Comparison of ENCODE assay signal across 10 cellular contexts in the genomic region with DNA sequence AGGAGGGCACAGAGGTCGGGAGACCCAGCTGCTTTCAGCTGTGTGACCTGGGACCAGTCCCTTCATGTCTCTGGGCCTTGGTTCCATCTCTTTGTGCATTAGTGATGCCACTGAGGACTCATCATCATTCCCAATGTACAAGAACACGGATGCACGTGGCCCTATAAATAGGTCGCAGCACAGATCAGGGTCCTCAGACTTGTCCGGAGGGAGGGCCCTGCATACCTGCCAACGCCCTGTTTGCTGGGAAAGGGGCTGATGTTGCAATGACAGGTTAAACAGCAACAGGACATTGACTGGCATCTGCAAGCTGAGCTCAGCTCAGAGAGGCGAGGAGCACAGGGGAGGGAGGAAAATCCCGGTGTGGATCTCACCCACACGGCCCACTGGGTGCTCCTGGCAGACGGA. TPM values are rescaled to one million over a fixed set of nuclear protein-coding genes. Genes with fewer than 3 reads are reported as not detected.
DNase-seq lines count a peak whose midpoint lies in the region; ATAC-seq and TF ChIP-seq lines count a peak whose summit lies in the region.
"Had no signal": no experiment of that assay in that cellular context is flagged by ENCODE, and none has a peak within 500 bp of the region (broad histone marks: within the 10 kb centered on the region; RNA-seq: fewer than 3 reads in every experiment).

No MANE protein-coding gene starts in this region.

- no peak overlapping the region for H3K9ac ChIP-seq in trophoblast cell (ENCODE audit: low read length)

- no peak overlapping the region for H2AFZ ChIP-seq in trophoblast cell (ENCODE audit: insufficient read depth, low read length, poor library complexity)

- no peak overlapping the region for H2BK5ac ChIP-seq in trophoblast cell (ENCODE audit: low read depth, low read length, poor library complexity)

- H3K4me3 ChIP-seq in trophoblast cell (ENCODE audit: low read depth, low read length), result no peak overlapping the region

- peaks cover 16 to 25% of the 10 kb centered on the region in 2 experiments for H3K4me1 ChIP-seq in trophoblast cell (ENCODE audit: control insufficient read depth in 1 of 2, insufficient read depth in 2 of 2, low read length in 2 of 2)

- H4K8ac ChIP-seq in trophoblast cell (ENCODE audit: low read depth, low read length), result no peak overlapping the region

- H3K79me2 ChIP-seq in trophoblast cell (ENCODE audit: control insufficient read depth, insufficient read depth, low read length, poor library complexity), result no peaks in the 10 kb centered on the region

- peaks cover 57 to 77% of the 10 kb centered on the region in 2 experiments for H3K36me3 ChIP-seq in trophoblast cell (ENCODE audit: control insufficient read depth in 1 of 2, insufficient read depth in 2 of 2, low read length in 2 of 2)

- POLR2A ChIA-PET in RWPE1 (lab: Yijun Ruan, JAX; ENCODE audit: low non-redundant PET), result no interaction called here

- no peak overlapping the region for H3K4me2 ChIP-seq in trophoblast cell (ENCODE audit: low read length)

- H3K27ac ChIP-seq in RWPE1 (peak overlapping the region; percentile 91), trophoblast cell (ENCODE audit: low read depth, low read length) (no peak overlapping the region)

- no peaks in the 10 kb centered on the region for H3K27me3 ChIP-seq in trophoblast cell (ENCODE audit: insufficient read depth, low read length)

- peaks cover 4% of the 10 kb centered on the region for H3K79me1 ChIP-seq in trophoblast cell (ENCODE audit: low read length)

- H3K23ac ChIP-seq in trophoblast cell (ENCODE audit: low read length), result no peak overlapping the region

- H2AK5ac ChIP-seq in trophoblast cell (ENCODE audit: low read length), result no peak overlapping the region

- no peak overlapping the region for H3K18ac ChIP-seq in trophoblast cell (ENCODE audit: low read length)

- no peak overlapping the region for H3K4ac ChIP-seq in trophoblast cell (ENCODE audit: low read depth, low read length)

- H4K91ac ChIP-seq in trophoblast cell (ENCODE audit: low read depth, low read length), result no peak overlapping the region

- intact Hi-C loops in head of caudate nucleus (cut with DNase I), result no loop called here

- WGBS in trophoblast cell (ENCODE audit: extremely low coverage, insufficient coverage, insufficient read length), result no CpG with 5 or more reads among the region's 10 CpGs

- DNase-seq in Daoy (ENCODE audit: low read depth) (peak; percentile 37), RWPE1 (ENCODE audit: low spot score) (peak; percentile 79), head of caudate nucleus (peak in 28 of 42 donors; percentile 10 to 72 (median 40)), trophoblast cell (peak; percentile 70 to 73), islet precursor cell (no peak), globus pallidus (ENCODE audit: low spot score) (no peak)
- DNase-seq: COR-L47, H7 had no signal

- no peak overlapping the region for H3K14ac ChIP-seq in trophoblast cell (ENCODE audit: low read length)

- ATAC-seq in GM19397 (IDR thresholded peaks at IDR 0.05; ENCODE audit: unreplicated experiment) (no peak), HG02759 (IDR thresholded peaks at IDR 0.05; ENCODE audit: unreplicated experiment) (no peak)

- H2BK120ac ChIP-seq in trophoblast cell (ENCODE audit: insufficient read depth, low read length, poor library complexity), result no peak overlapping the region

- H4K12ac ChIP-seq in trophoblast cell (ENCODE audit: low read depth, low read length), result no peak overlapping the region

- H2BK12ac ChIP-seq in trophoblast cell (ENCODE audit: low read length), result no peak overlapping the region

- CTCF ChIA-PET in RWPE1 (lab: Yijun Ruan, JAX), result no interaction called here

- H3K9me3 ChIP-seq in trophoblast cell (ENCODE audit: insufficient read depth, low read depth, low read length), result peaks cover 4% of the 10 kb centered on the region

- TF ChIP-seq CTCF in RWPE1 (conservative IDR thresholded peaks at IDR 0.05; ENCODE audit: low read depth), result no peak

RNA-seq across cellular contexts. Expression of a gene that starts 21.8 kb away (rescaled TPM):
- 27.3 and 33.4 TPM in 2 replicates for total RNA-seq in Daoy (2014; rRNA removed; shearing (Covaris generic))
- polyA plus RNA-seq in trophoblast cell (2013), result 330 and 332 TPM in 2 replicates

Comparison
In these comparisons a context has a peak if more than half of its experiments do, and no peak if none do; other contexts are left out.
1. DNase-seq: peak in Daoy (single experiment), RWPE1 (single experiment), head of caudate nucleus (28 of 42) and trophoblast cell (2 of 2); none in islet precursor cell (single experiment) and globus pallidus (single experiment).